20 cellular contexts compared by ENCODE assay signal in genomic region chr9:109973336-109973735, GRCh38.
A peak's percentile ranks its signal among the peaks of the same experiment; 100 is the strongest.
DNase-seq lines count a peak whose midpoint lies in the region; ATAC-seq and TF ChIP-seq lines count a peak whose summit lies in the region.
"Had no signal": no experiment of that assay in that cellular context is flagged by ENCODE, and none has a peak within 500 bp of the region (broad histone marks: within the 10 kb centered on the region; RNA-seq: fewer than 3 reads in every experiment).

No MANE protein-coding gene starts in this region.

- H3K36me3 Mint-ChIP-seq in T-helper 17 cell (ENCODE audit: low read depth): peaks cover 3% of the 10 kb centered on the region

- no peak overlapping the region for H3K4me3 ChIP-seq in GM12865 (ENCODE audit: low read depth, low read length)
- H3K4me3 ChIP-seq: lung had no signal

- in situ Hi-C loops in ACHN (cut with HindIII; ENCODE audit: low pct_ligation_motif_present, low pct_unique_long_range_greater_than_20kb, low sequenced_read_pairs): no loop called here

- no peaks in the 10 kb centered on the region for H3K27me3 Mint-ChIP-seq in T-helper 17 cell

- H3K4me3 Mint-ChIP-seq in T-helper 17 cell: no peak overlapping the region
- H3K4me3 Mint-ChIP-seq: central memory CD8-positive, alpha-beta T cell had no signal

- peaks cover 40% of the 10 kb centered on the region for H3K4me1 Mint-ChIP-seq in T-helper 17 cell

- no peaks in the 10 kb centered on the region for H3K9me3 ChIP-seq in T-helper 17 cell (ENCODE audit: control insufficient read depth, low read length, poor library complexity, severe bottlenecking)
- H3K9me3 ChIP-seq: neutrophil had no signal

- DNase-seq in activated CD4-positive, alpha-beta T cell treated with anti-CD3 and anti-CD28 coated beads for 48 hours: peak; percentile 13
- DNase-seq in activated CD4-positive, alpha-beta T cell treated with anti-CD3 and anti-CD28 coated beads for 4 hours: no peak
- DNase-seq in GM12865 (ENCODE audit: low read depth): peak; percentile 35
- DNase-seq in T-helper 17 cell: no peak
- peak; percentile 31 for DNase-seq in germinal center (ENCODE audit: low spot score)
- no peak for DNase-seq in NCI-H2081 treated with DMSO at 0.1 percent for 48 hours (lab: John Stamatoyannopoulos, UW)
- DNase-seq in ACHN: no peak
- DNase-seq: activated T-cell treated with anti-CD3 and anti-CD28 coated beads, Interleukin-2, amount 50 U/mL, for 1 hour; COR-L47; DND-41; Karpas-422; kidney glomerular epithelial cell; NCI-H1694; NCI-H526 treated with DMSO at 0.1 percent for 48 hours; RPMI8226 had no signal

- ATAC-seq in T-helper 17 cell: no peak
- ATAC-seq in HG03378 (IDR thresholded peaks at IDR 0.05; ENCODE audit: unreplicated experiment): no peak

- no peak for TF ChIP-seq CTCF in GM12865 (IDR thresholded peaks at IDR 0.05; ENCODE audit: insufficient read depth, low read depth, low read length, missing control alignments)

- H3K27ac Mint-ChIP-seq in T-helper 17 cell: peak overlapping the region; percentile 62
- H3K27ac Mint-ChIP-seq: progenitor cell of endocrine pancreas had no signal

Comparison
In these comparisons a context has a peak if more than half of its experiments do, and no peak if none do; other contexts are left out.
1. DNase-seq: peak in activated CD4-positive, alpha-beta T cell treated with anti-CD3 and anti-CD28 coated beads for 48 hours (single experiment), GM12865 (single experiment) and germinal center (single experiment); none in activated CD4-positive, alpha-beta T cell treated with anti-CD3 and anti-CD28 coated beads for 4 hours (0 of 2), T-helper 17 cell (0 of 3), NCI-H2081 treated with DMSO at 0.1 percent for 48 hours (single experiment) and ACHN (single experiment).